8 cellular contexts compared by ENCODE assay signal in the genomic region with DNA sequence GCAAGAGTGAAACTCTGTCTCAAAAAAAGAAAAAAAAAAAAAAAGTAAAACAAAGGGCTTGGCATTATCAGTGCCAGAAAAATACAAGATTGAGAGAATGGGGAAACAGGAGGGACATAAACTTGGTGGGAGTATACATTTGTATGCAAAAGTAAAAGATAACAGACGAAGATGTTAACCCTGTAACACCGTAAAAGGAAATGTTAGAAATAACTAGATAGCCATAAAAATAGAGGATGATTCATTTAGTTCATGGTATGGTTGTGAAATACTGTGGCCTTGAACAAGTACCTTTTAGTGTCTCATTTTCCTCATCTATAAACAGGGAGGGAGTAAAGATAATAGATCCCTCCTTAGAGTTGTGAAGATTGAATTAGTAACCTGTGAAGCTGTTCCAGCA. TPM values are rescaled to one million over a fixed set of nuclear protein-coding genes. Genes with fewer than 3 reads are reported as not detected.
A peak's percentile ranks its signal among the peaks of the same experiment; 100 is the strongest.
DNase-seq lines count a peak whose midpoint lies in the region; ATAC-seq and TF ChIP-seq lines count a peak whose summit lies in the region.

No MANE protein-coding gene starts in this region.

- H3K27ac ChIP-seq in CD4-positive, CD25-positive, alpha-beta regulatory T cell (ENCODE audit: insufficient read depth, low read length, poor library complexity, severe bottlenecking) = no peak overlapping the region
- H3K27ac ChIP-seq in GM23338 (ENCODE audit: low read depth) = no peak overlapping the region

- POLR2A ChIA-PET in activated CD4-positive, alpha-beta memory T cell treated with anti-CD3 and anti-CD28 coated beads, Interleukin-2, amount 10 ng/mL, durations not matched to agents 7 days and 5 days (lab: Charles Lee) = interaction anchor here (1.0 kb wide), 2 partner anchors 32 to 34 kb away, joined by 3 read pairs; no protein-coding TSS in a partner anchor

- H3K27ac Mint-ChIP-seq in CD4-positive, CD25-positive, alpha-beta regulatory T cell = peak overlapping the region in 2 of 3 donors; percentile 56 to 65
- peak overlapping the region; percentile 75 for H3K27ac Mint-ChIP-seq in activated CD4-positive, alpha-beta memory T cell treated with anti-CD3 and anti-CD28 coated beads, Interleukin-2, amount 10 ng/mL, durations not matched to agents 7 days and 5 days
- no peak overlapping the region for H3K27ac Mint-ChIP-seq in GM23338

- peak in 1 of 3 donors; percentile 38 for DNase-seq in CD4-positive, CD25-positive, alpha-beta regulatory T cell
- DNase-seq in activated CD4-positive, alpha-beta memory T cell treated with anti-CD3 and anti-CD28 coated beads, Interleukin-2, amount 10 ng/mL, durations not matched to agents 7 days and 5 days = no peak
- DNase-seq in kidney glomerular epithelial cell (lab: John Stamatoyannopoulos, UW) (peak; percentile 82), cerebellar nuclear complex (lab: John Stamatoyannopoulos, UW) (no peak), HT-29 (ENCODE audit: low spot score) (no peak), NCI-H524 treated with DMSO at 0.1 percent for 48 hours (lab: John Stamatoyannopoulos, UW) (no peak), GM23338 (ENCODE audit: low spot score) (no peak)

- H3K36me3 ChIP-seq in CD4-positive, CD25-positive, alpha-beta regulatory T cell (ENCODE audit: control insufficient read depth, insufficient read depth, low read length) = peaks cover 9% of the 10 kb centered on the region
- peaks cover 4% of the 10 kb centered on the region; the same call in 1 of the 2 replicates for H3K36me3 ChIP-seq in GM23338 (ENCODE audit: insufficient read depth)

- H2AFZ ChIP-seq in GM23338 = no peak overlapping the region

- H3K4me1 Mint-ChIP-seq in CD4-positive, CD25-positive, alpha-beta regulatory T cell = peaks cover 29 to 73% (median 55%) of the 10 kb centered on the region in 4 donors
- H3K4me1 Mint-ChIP-seq in activated CD4-positive, alpha-beta memory T cell treated with anti-CD3 and anti-CD28 coated beads, Interleukin-2, amount 10 ng/mL, durations not matched to agents 7 days and 5 days = peaks cover 60% of the 10 kb centered on the region
- peaks cover 6% of the 10 kb centered on the region for H3K4me1 Mint-ChIP-seq in GM23338

- peaks cover 23% of the 10 kb centered on the region for H3K36me3 Mint-ChIP-seq in CD4-positive, CD25-positive, alpha-beta regulatory T cell
- H3K36me3 Mint-ChIP-seq in activated CD4-positive, alpha-beta memory T cell treated with anti-CD3 and anti-CD28 coated beads, Interleukin-2, amount 10 ng/mL, durations not matched to agents 7 days and 5 days (ENCODE audit: low read depth) = peaks cover 62% of the 10 kb centered on the region
- H3K36me3 Mint-ChIP-seq in GM23338 (ENCODE audit: low read depth) = peaks cover 47% of the 10 kb centered on the region

- H3F3A ChIP-seq in GM23338 (replicated peaks; ENCODE audit: low read depth) = 0 out of 2 replicates have a peak, but pooled peaks cover 3% of the 10 kb centered on the region

- peaks cover 99% of the 10 kb centered on the region for H3K79me2 ChIP-seq in GM23338 (replicated peaks; ENCODE audit: insufficient read depth)

- H3K27me3 ChIP-seq in CD4-positive, CD25-positive, alpha-beta regulatory T cell (ENCODE audit: control insufficient read depth, insufficient read depth, low read length) = no peaks in the 10 kb centered on the region
- H3K27me3 ChIP-seq in GM23338 (ENCODE audit: insufficient read depth) = no peaks in the 10 kb centered on the region

- H3K9me2 ChIP-seq in GM23338 (ENCODE audit: insufficient read depth) = no peaks in the 10 kb centered on the region

- no peak for ATAC-seq in CD4-positive, CD25-positive, alpha-beta regulatory T cell (ENCODE audit: low read depth in 2 of 2)
- peak; percentile 49 for ATAC-seq in HG02678 (IDR thresholded peaks at IDR 0.05; ENCODE audit: unreplicated experiment)
- no peak for ATAC-seq in GM23338

- H3K27me3 Mint-ChIP-seq in CD4-positive, CD25-positive, alpha-beta regulatory T cell = no peaks in the 10 kb centered on the region
- H3K27me3 Mint-ChIP-seq in activated CD4-positive, alpha-beta memory T cell treated with anti-CD3 and anti-CD28 coated beads, Interleukin-2, amount 10 ng/mL, durations not matched to agents 7 days and 5 days = no peaks in the 10 kb centered on the region
- H3K27me3 Mint-ChIP-seq in GM23338 (ENCODE audit: insufficient read depth, low read depth, poor library complexity) = peaks cover 3% of the 10 kb centered on the region

- peaks cover 45% of the 10 kb centered on the region for H3K4me1 ChIP-seq in CD4-positive, CD25-positive, alpha-beta regulatory T cell (ENCODE audit: control insufficient read depth, insufficient read depth, low read length, poor library complexity, severe bottlenecking)
- no peaks in the 10 kb centered on the region for H3K4me1 ChIP-seq in GM23338 (ENCODE audit: insufficient read depth)

- no peaks in the 10 kb centered on the region for H3K9me3 ChIP-seq in CD4-positive, CD25-positive, alpha-beta regulatory T cell (ENCODE audit: control insufficient read depth in 2 of 2, low read length in 2 of 2)

- H3K9me3 Mint-ChIP-seq in CD4-positive, CD25-positive, alpha-beta regulatory T cell = no peaks in the 10 kb centered on the region
- H3K9me3 Mint-ChIP-seq in activated CD4-positive, alpha-beta memory T cell treated with anti-CD3 and anti-CD28 coated beads, Interleukin-2, amount 10 ng/mL, durations not matched to agents 7 days and 5 days = no peaks in the 10 kb centered on the region
- no peaks in the 10 kb centered on the region for H3K9me3 Mint-ChIP-seq in GM23338

- CTCF ChIA-PET in activated CD4-positive, alpha-beta memory T cell treated with anti-CD3 and anti-CD28 coated beads, Interleukin-2, amount 10 ng/mL, durations not matched to agents 7 days and 5 days (lab: Charles Lee) = interaction anchor here (0.6 to 1.2 kb wide), 2 partner anchors 34 to 117 kb away, joined by 3 read pairs; no protein-coding TSS in a partner anchor

- no peak for TF ChIP-seq CTCF in GM23338 (conservative IDR thresholded peaks at IDR 0.05; ENCODE audit: low read depth in 2 of 2)

- peaks cover 58% of the 10 kb centered on the region for H4K20me1 ChIP-seq in GM23338 (replicated peaks; ENCODE audit: insufficient read depth)

- peak overlapping the region in 3 of 4 donors; percentile 11 to 35 (median 15) for H3K4me3 Mint-ChIP-seq in CD4-positive, CD25-positive, alpha-beta regulatory T cell
- H3K4me3 Mint-ChIP-seq in activated CD4-positive, alpha-beta memory T cell treated with anti-CD3 and anti-CD28 coated beads, Interleukin-2, amount 10 ng/mL, durations not matched to agents 7 days and 5 days = peak overlapping the region; percentile 16
- no peak overlapping the region for H3K4me3 Mint-ChIP-seq in GM23338

- peak overlapping the region; percentile 0 for H3K4me3 ChIP-seq in CD4-positive, CD25-positive, alpha-beta regulatory T cell (ENCODE audit: low read depth, low read length)
- no peak overlapping the region for H3K4me3 ChIP-seq in GM23338

- H3K4me2 ChIP-seq in GM23338 = no peak overlapping the region

TF ChIP-seq in GM23338, 12 proteins besides CTCF, POLR2A, EP300 and RAD21 (continues in another document):
- TF ChIP-seq CREB1 (CRISPR knock-in tag; IDR thresholded peaks at IDR 0.05; ENCODE audit: low read depth) (no peak), ZNF331 (CRISPR knock-in tag; IDR thresholded peaks at IDR 0.05; ENCODE audit: low read depth) (no peak), EZH2phosphoT487 (IDR thresholded peaks at IDR 0.05; ENCODE audit: unreplicated experiment) (no peak), POLR2AphosphoS5 (IDR thresholded peaks at IDR 0.05; ENCODE audit: low read depth) (no peak)

RNA-seq across cellular contexts. Expression of gene ATP2A2, which starts 33.3 kb away (rescaled TPM):
- 119 TPM for total RNA-seq in CD4-positive, CD25-positive, alpha-beta regulatory T cell
- polyA plus RNA-seq in CD4-positive, CD25-positive, alpha-beta regulatory T cell = 1 to 10 TPM; 3.3 to 5.4 (median 4.2) TPM
- 100 to 1,000 TPM; 142 TPM for total RNA-seq in activated CD4-positive, alpha-beta memory T cell treated with anti-CD3 and anti-CD28 coated beads, Interleukin-2, amount 10 ng/mL, durations not matched to agents 7 days and 5 days
- 113 and 123 TPM in 2 replicates for total RNA-seq in HT-29 (2014; rRNA removed; shearing (Covaris generic))
- total RNA-seq in GM23338 (2014; rRNA removed; shearing (Covaris generic)) = 201 and 225 TPM in 2 replicates
- polyA plus RNA-seq in GM23338 (2016; fragmentation: Nextera tagmentation; extraction: Ambion mirVana) = 44.2 and 47.2 TPM in 2 replicates
